In the genomic region with DNA sequence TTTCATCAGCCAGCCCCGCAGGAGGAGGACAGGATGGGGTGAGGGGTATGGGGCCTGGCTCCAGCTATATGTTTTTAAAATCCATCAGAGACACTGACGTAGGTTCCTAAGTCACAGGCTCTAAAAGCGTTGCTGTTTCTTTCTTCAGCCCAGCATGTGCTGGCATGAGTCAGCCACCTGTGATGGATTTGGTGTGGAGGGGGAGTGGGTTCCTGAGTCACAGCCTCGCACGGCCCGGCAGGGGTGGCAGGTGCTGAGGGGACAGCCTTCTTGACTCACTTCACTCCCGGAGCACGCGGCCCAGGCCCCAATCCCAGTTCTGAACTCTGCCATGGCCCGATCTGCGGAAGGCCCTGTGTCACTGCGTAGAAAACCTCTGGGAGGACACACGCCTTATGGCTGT, we compare ENCODE assay signal across 12 cellular contexts. TPM values are rescaled to one million over a fixed set of nuclear protein-coding genes. Genes with fewer than 3 reads are reported as not detected.
DNase-seq lines count a peak whose midpoint lies in the region; ATAC-seq, FAIRE-seq and TF ChIP-seq lines count a peak whose summit lies in the region.
"Had no signal": no experiment of that assay in that cellular context is flagged by ENCODE, and none has a peak within 500 bp of the region (broad histone marks: within the 10 kb centered on the region; RNA-seq: fewer than 3 reads in every experiment).

No MANE protein-coding gene starts in this region.

- no TSS peak for BruUV-seq in K562 (replicated peaks; lab: Mats Ljungman, UMichigan)

- H3K79me2 ChIP-seq in K562 (ENCODE audit: control insufficient read depth, insufficient read depth, low read length): no peaks in the 10 kb centered on the region

- FAIRE-seq in HTR-8/SVneo (lab: Jason Lieb, UNC): no peak
- no peak for FAIRE-seq in K562 (lab: Jason Lieb, UNC)
- FAIRE-seq: endometrium had no signal

- POLR2A ChIA-PET in K562 (lab: Yijun Ruan, JAX): interaction anchor here (0.7 kb wide), 1 partner anchor 502 kb away, joined by 3 read pairs; no protein-coding TSS in a partner anchor

- H4K20me1 ChIP-seq in K562 (replicated peaks; ENCODE audit: control insufficient read depth, insufficient read depth, low read length): no peaks in the 10 kb centered on the region

- WGBS in K562 (ENCODE audit: insufficient coverage, low coverage, missing lambda C conversion rate): 63% methylated on average over 12 of the region's 13 CpGs
- 79% methylated on average over 13 of the region's 13 CpGs; no CpG with 5 or more reads in 1 of the 2 donors for WGBS in transverse colon (ENCODE audit: low coverage in 1 of 2), 2 donors
- 72 to 87% methylated on average over 13 of the region's 13 CpGs for whole genome bisulfite sequencing in lower leg skin, 2 donors

- ATAC-seq in K562: peak; percentile 58
- ATAC-seq: activated T-cell treated with anti-CD3 and anti-CD28 coated beads, Interleukin-2, amount 50 U/mL, for 72 hours; T-helper 17 cell had no signal

- H3K27ac ChIP-seq in K562 (ENCODE audit: extremely low read depth, low read depth, low read length) (no peak overlapping the region), transverse colon (peak overlapping the region; percentile 39 to 63 (median 46))

- CTCF ChIA-PET in K562 (lab: Yijun Ruan, JAX; ENCODE audit: low intra/inter-chr PET ratio): no interaction called here

- H3K36me3 ChIP-seq in K562 (ENCODE audit: control insufficient read depth, insufficient read depth, low read length): peaks cover 38% of the 10 kb centered on the region; the same call in 2 of the 3 replicates
- peaks cover 2% of the 10 kb centered on the region for H3K36me3 ChIP-seq in kidney epithelial cell (ENCODE audit: control insufficient read depth, insufficient read depth, low read length)
- peaks cover 0 to 9% (median 4%) of the 10 kb centered on the region in 4 donors for H3K36me3 ChIP-seq in transverse colon

- H3K27me3 ChIP-seq in K562 (ENCODE audit: control insufficient read depth in 2 of 2, insufficient read depth in 2 of 2, low read length in 2 of 2) (no peaks in the 10 kb centered on the region), kidney epithelial cell (ENCODE audit: control insufficient read depth, insufficient read depth, low read length) (no peaks in the 10 kb centered on the region), transverse colon (no peaks in the 10 kb centered on the region)

- H3K4me1 ChIP-seq in K562 (replicated peaks in 1 of 2; ENCODE audit: control insufficient read depth in 2 of 2, insufficient read depth in 2 of 2, low read length in 2 of 2) (peaks cover 0 to 9% of the 10 kb centered on the region in 2 experiments; a peak in 2 of 5 replicates), transverse colon (peaks cover 0 to 8% (median 0%) of the 10 kb centered on the region in 4 donors)

- TF ChIP-seq CTCF in K562 (IDR thresholded peaks at IDR 0.05 in 2 of 3, conservative IDR thresholded peaks at IDR 0.05 in 1 of 3; ENCODE audit: insufficient read depth in 2 of 3, low read depth in 1 of 3, low read length in 3 of 3) (no peak), kidney epithelial cell (IDR thresholded peaks at IDR 0.05; ENCODE audit: insufficient read depth, low read length, poor library complexity, severe bottlenecking) (no peak), transverse colon (IDR thresholded peaks at IDR 0.05) (no peak), lower leg skin (IDR thresholded peaks at IDR 0.05) (no peak)

- intact Hi-C loops in K562 (cut with micrococcal nuclease): no loop called here
- intact Hi-C loops in transverse colon (cut with DNase I; ENCODE audit: low total_unique reads): loop anchor here (10.0 kb wide), 1 partner anchor 446 kb away; no protein-coding TSS in a partner anchor
- intact Hi-C loops in lower leg skin (cut with DNase I; ENCODE audit: low total_unique reads): loop anchor here (10.0 kb wide), 1 partner anchor 146 kb away; a partner anchor contains a TSS

- in situ Hi-C loops in K562 (cut with MboI): no loop called here
- in situ Hi-C loops in transverse colon (cut with MboI; ENCODE audit: low pct_ligation_motif_present in 1 of 4, low pct_unique_long_range_greater_than_20kb in 1 of 4, low sequenced_read_pairs in 3 of 4): no loop called here

- no peak overlapping the region for H3K4me2 ChIP-seq in K562 (ENCODE audit: insufficient read depth, low read length)

- peak overlapping the region in 1 of 2 experiments; percentile 70; a peak in 2 of 4 replicates for H3K9ac ChIP-seq in K562 (ENCODE audit: insufficient read depth in 1 of 2, low read depth in 2 of 2, low read length in 2 of 2)

- TF ChIP-seq POLR2A in K562 (conservative IDR thresholded peaks at IDR 0.05) (no peak), transverse colon (IDR thresholded peaks at IDR 0.05) (no peak), lower leg skin (IDR thresholded peaks at IDR 0.05) (no peak)

- TF ChIP-seq EP300 in K562 (IDR thresholded peaks at IDR 0.05; ENCODE audit: low read length) (no peak), transverse colon (IDR thresholded peaks at IDR 0.05; ENCODE audit: low read depth) (peak; percentile 93)

- peak; percentile 79 for DNase-seq in HTR-8/SVneo (ENCODE audit: insufficient read length, low spot score)
- peak; percentile 32 to 38 (median 34) for DNase-seq in K562 (ENCODE audit: extremely low read depth in 1 of 4, low spot score in 3 of 4)
- DNase-seq in kidney epithelial cell (ENCODE audit: low read depth): peak; percentile 92
- DNase-seq in transverse colon: no peak
- no peak for DNase-seq in lower leg skin (ENCODE audit: low spot score in 2 of 2)
- no peak for DNase-seq in NCI-H1417 (lab: John Stamatoyannopoulos, UW)
- DNase-seq in epidermal melanocyte (ENCODE audit: insufficient read length, low spot score): no peak
- DNase-seq: activated T-cell treated with anti-CD3 and anti-CD28 coated beads, Interleukin-2, amount 50 U/mL, for 72 hours; NCI-H2227 treated with DMSO at 0.1 percent for 48 hours; stimulated activated CD4-positive, alpha-beta T cell treated with anti-CD3 and anti-CD28 coated beads, Interleukin-4, amount 100 ng/mL, for 4 hours; T-helper 17 cell had no signal

- H2AFZ ChIP-seq in K562 (ENCODE audit: low read depth, low read length): no peak overlapping the region

- no peak overlapping the region for H3K4me3 ChIP-seq in K562
- H3K4me3 ChIP-seq in kidney epithelial cell (ENCODE audit: low read depth, low read length): no peak overlapping the region
- no peak overlapping the region for H3K4me3 ChIP-seq in transverse colon
- H3K4me3 ChIP-seq in lower leg skin (ENCODE audit: low read depth, poor library complexity, severe bottlenecking): no peak overlapping the region

- no peaks in the 10 kb centered on the region for H3K9me1 ChIP-seq in K562 (ENCODE audit: control insufficient read depth, insufficient read depth, low read length)

- H3K9me3 ChIP-seq in K562 (replicated peaks; ENCODE audit: control insufficient read depth, insufficient read depth, low read depth, low read length) (no peaks in the 10 kb centered on the region), transverse colon (no peaks in the 10 kb centered on the region)

- TF ChIP-seq RAD21 in K562 (CRISPR knock-in tag; conservative IDR thresholded peaks at IDR 0.05 in 1 of 2, IDR thresholded peaks at IDR 0.05 in 1 of 2): no peak

TF ChIP-seq in K562, 482 proteins besides CTCF, POLR2A, EP300 and RAD21 (continues in another document):
- TF ChIP-seq, protein P1, sequence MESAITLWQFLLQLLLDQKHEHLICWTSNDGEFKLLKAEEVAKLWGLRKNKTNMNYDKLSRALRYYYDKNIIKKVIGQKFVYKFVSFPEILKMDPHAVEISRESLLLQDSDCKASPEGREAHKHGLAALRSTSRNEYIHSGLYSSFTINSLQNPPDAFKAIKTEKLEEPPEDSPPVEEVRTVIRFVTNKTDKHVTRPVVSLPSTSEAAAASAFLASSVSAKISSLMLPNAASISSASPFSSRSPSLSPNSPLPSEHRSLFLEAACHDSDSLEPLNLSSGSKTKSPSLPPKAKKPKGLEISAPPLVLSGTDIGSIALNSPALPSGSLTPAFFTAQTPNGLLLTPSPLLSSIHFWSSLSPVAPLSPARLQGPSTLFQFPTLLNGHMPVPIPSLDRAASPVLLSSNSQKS (CRISPR knock-in tag; IDR thresholded peaks at IDR 0.05): no peak
- TF ChIP-seq POLR2AphosphoS5 (IDR thresholded peaks at IDR 0.05; ENCODE audit: control insufficient read depth, insufficient read depth, low read depth, low read length): no peak
- no peak for TF ChIP-seq ZNF696 (CRISPR knock-in tag; conservative IDR thresholded peaks at IDR 0.05)
- peak; percentile 82; the same call in 1 of the 2 replicates for TF ChIP-seq JUN (IDR thresholded peaks at IDR 0.05; ENCODE audit: borderline replicate concordance, low read depth, low read length)
- no peak for TF ChIP-seq JUN (CRISPR knock-in tag; IDR thresholded peaks at IDR 0.05; ENCODE audit: borderline replicate concordance)
- TF ChIP-seq, protein P2, sequence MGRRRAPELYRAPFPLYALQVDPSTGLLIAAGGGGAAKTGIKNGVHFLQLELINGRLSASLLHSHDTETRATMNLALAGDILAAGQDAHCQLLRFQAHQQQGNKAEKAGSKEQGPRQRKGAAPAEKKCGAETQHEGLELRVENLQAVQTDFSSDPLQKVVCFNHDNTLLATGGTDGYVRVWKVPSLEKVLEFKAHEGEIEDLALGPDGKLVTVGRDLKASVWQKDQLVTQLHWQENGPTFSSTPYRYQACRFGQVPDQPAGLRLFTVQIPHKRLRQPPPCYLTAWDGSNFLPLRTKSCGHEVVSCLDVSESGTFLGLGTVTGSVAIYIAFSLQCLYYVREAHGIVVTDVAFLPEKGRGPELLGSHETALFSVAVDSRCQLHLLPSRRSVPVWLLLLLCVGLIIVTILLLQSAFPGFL (CRISPR knock-in tag; IDR thresholded peaks at IDR 0.05): no peak

RNA-seq across cellular contexts. Expression of a gene that starts 38.8 kb away (rescaled TPM):
- total RNA-seq in K562 (2011; cell fraction: chromatin; rRNA removed; ENCODE audit: low replicate concordance): 7.4 and 7.5 TPM in 2 replicates
- total RNA-seq in K562 (2011; cell fraction: nucleolus; rRNA removed): 12.2 and 13.7 TPM in 2 replicates
- total RNA-seq in K562 (2011; cell fraction: nucleoplasm; rRNA removed): 10.2 and 11.1 TPM in 2 replicates
- 67.4 and 70.7 TPM in 2 replicates for total RNA-seq in K562 (2014; rRNA removed)
- 92.1 and 105 TPM in 2 replicates for total RNA-seq in K562 (2014; rRNA removed; fragmentation: Illumina TruSeq; extraction: Trizol)
- total RNA-seq in K562 (2015; rRNA removed; fragmentation: Illumina TruSeq; extraction: Trizol): 82.4 and 88.9 TPM in 2 replicates
- total RNA-seq in K562 (2021): 63.7 and 70.8 TPM in 2 replicates
- 110 and 134 TPM in 2 replicates for polyA plus RNA-seq in K562 (2011; rRNA removed)
- 73.9 and 87.3 TPM in 2 replicates for polyA plus RNA-seq in K562 (2011; cell fraction: cytosol; rRNA removed)
- polyA plus RNA-seq in K562 (2011; cell fraction: nucleus; rRNA removed): 31.9 and 44.8 TPM in 2 replicates
- 48.7 and 91.6 TPM in 2 replicates for polyA plus RNA-seq in K562 (2012)
- 80.2 and 96.2 TPM in 2 replicates for polyA plus RNA-seq in K562 (2014; fragmentation: Illumina TruSeq; extraction: Trizol)
- 100 to 1,000 TPM; 319 to 328 TPM for polyA plus RNA-seq in K562 (2014; fragmentation: Nextera tagmentation; extraction: Ambion mirVana)
- polyA plus RNA-seq in K562 (2014; rRNA removed): 112 and 124 TPM in 2 replicates
- 62.8 and 70.0 TPM in 2 replicates for polyA minus RNA-seq in K562 (2011; rRNA and poly(A)+ RNA removed)
- polyA minus RNA-seq in K562 (2011; cell fraction: cytosol; rRNA and poly(A)+ RNA removed): 24.8 and 36.9 TPM in 2 replicates
- 6.6 and 14.6 TPM in 2 replicates for polyA minus RNA-seq in K562 (2011; cell fraction: nucleus; rRNA and poly(A)+ RNA removed)
- 71.5 and 81.1 TPM in 2 replicates for total RNA-seq in kidney epithelial cell
- total RNA-seq in transverse colon: 10 to 100 TPM in 2 of 4 donors, 1 to 10 TPM in 1, not detected in 1; 1.6 to 22.3 (median 19.5) TPM
- total RNA-seq in lower leg skin: 10 to 100 TPM; 14.7 to 19.0 (median 17.7) TPM

Comparison
In these comparisons a context has a peak if more than half of its experiments do, and no peak if none do; other contexts are left out.
1. DNase-seq: peak in HTR-8/SVneo (single experiment), K562 (4 of 4) and kidney epithelial cell (single experiment); none in transverse colon (single experiment), lower leg skin (0 of 2), NCI-H1417 (0 of 3) and epidermal melanocyte (single experiment).